8 cellular contexts compared by ENCODE assay signal in the genomic region with DNA sequence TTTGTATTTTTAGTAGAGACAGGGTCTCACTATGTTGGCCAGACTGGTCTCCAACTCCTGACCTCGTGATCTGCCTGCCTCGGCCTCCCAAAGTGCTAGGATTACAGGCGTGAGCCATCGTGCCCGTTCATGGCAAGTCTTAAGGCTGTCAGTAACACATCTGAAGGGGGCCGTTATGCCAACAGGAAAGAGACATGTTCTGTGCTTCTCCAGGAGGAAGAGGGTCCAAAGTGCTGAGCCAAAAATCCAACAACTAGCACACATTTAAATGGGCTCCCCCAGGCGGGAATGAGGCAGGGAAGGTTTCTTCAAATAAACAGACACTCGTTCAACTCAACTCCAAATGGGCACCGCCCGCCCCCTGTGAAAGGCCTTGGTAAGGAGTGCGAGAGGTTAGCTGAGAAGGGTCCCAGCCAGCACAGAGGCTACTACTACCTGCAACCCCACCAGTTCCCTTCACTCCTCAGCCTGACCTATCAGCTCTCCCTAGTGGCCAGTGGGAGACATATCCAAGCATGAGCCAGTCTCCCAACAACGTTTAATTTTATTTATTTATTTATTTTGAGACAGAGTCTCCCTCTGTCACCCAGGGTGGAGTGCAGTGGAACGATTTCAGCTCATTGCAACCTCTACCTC.
DNase-seq lines count a peak whose midpoint lies in the region; ATAC-seq and TF ChIP-seq lines count a peak whose summit lies in the region.

No MANE protein-coding gene starts in this region.

- H3K4me1 Mint-ChIP-seq in endodermal cell, result peaks cover 12% of the 10 kb centered on the region

- H3K27me3 ChIP-seq in OCI-LY1 (ENCODE audit: insufficient read depth, low read length) (no peaks in the 10 kb centered on the region), endodermal cell (ENCODE audit: control insufficient read depth, insufficient read depth, low read length, poor library complexity, severe bottlenecking) (no peaks in the 10 kb centered on the region)

- H3F3A ChIP-seq in OCI-LY1 (ENCODE audit: insufficient read depth, low read length), result no peaks in the 10 kb centered on the region

- H3K27me3 Mint-ChIP-seq in endodermal cell (ENCODE audit: insufficient read depth), result no peaks in the 10 kb centered on the region

- no peak for ATAC-seq in HG02970 (IDR thresholded peaks at IDR 0.05; ENCODE audit: low FRiP score, unreplicated experiment)

- H3K9me3 Mint-ChIP-seq in endodermal cell, result peaks cover 2% of the 10 kb centered on the region

- H3K9ac ChIP-seq in OCI-LY1 (ENCODE audit: low read length) (no peak overlapping the region), endodermal cell (ENCODE audit: extremely low read depth, low read length, poor library complexity, severe bottlenecking) (no peak overlapping the region)

- H3K27ac ChIP-seq in OCI-LY1 (ENCODE audit: low read depth, low read length, poor library complexity, severe bottlenecking) (no peak overlapping the region), endodermal cell (ENCODE audit: low read depth, low read length) (no peak overlapping the region)

- H4K20me1 ChIP-seq in OCI-LY1 (ENCODE audit: insufficient read depth, low read length), result no peaks in the 10 kb centered on the region

- H3K36me3 ChIP-seq in OCI-LY1 (ENCODE audit: insufficient read depth, low read length) (no peaks in the 10 kb centered on the region), endodermal cell (ENCODE audit: control insufficient read depth, insufficient read depth, low read length) (no peaks in the 10 kb centered on the region)

- H3K36me3 Mint-ChIP-seq in endodermal cell (ENCODE audit: low read depth), result peaks cover 8% of the 10 kb centered on the region

- no peaks in the 10 kb centered on the region for H3K9me2 ChIP-seq in OCI-LY1 (ENCODE audit: low read depth, low read length)

- H3K4me3 Mint-ChIP-seq in endodermal cell, result no peak overlapping the region

- no peak overlapping the region for H3K4me3 ChIP-seq in OCI-LY1 (ENCODE audit: low read depth, low read length, poor library complexity, severe bottlenecking)
- H3K4me3 ChIP-seq in endodermal cell (ENCODE audit: low read length), result no peak overlapping the region

- H3K79me2 ChIP-seq in OCI-LY1 (ENCODE audit: insufficient read depth, low read length), result no peaks in the 10 kb centered on the region

- 78 to 89% methylated on average over 3 to 13 of the region's 13 CpGs for WGBS in endodermal cell (ENCODE audit: insufficient coverage in 1 of 2, insufficient read length in 1 of 2), 2 experiments

- H3K4me1 ChIP-seq in OCI-LY1 (ENCODE audit: insufficient read depth, low read length, severe bottlenecking), result no peaks in the 10 kb centered on the region
- H3K4me1 ChIP-seq in endodermal cell (ENCODE audit: control insufficient read depth, insufficient read depth, low read length), result no peaks in the 10 kb centered on the region

- no peak overlapping the region for H2AFZ ChIP-seq in OCI-LY1 (ENCODE audit: low read length)

- no peak overlapping the region for H3K27ac Mint-ChIP-seq in endodermal cell

- TF ChIP-seq CTCF in GM12872 (IDR thresholded peaks at IDR 0.05; ENCODE audit: insufficient read depth, low read depth, low read length) (peak; percentile 59), OCI-LY1 (IDR thresholded peaks at IDR 0.05; ENCODE audit: low read length) (0 out of 2 replicates have a peak, but pooled peaks have one; percentile 40), endodermal cell (conservative IDR thresholded peaks at IDR 0.05) (peak; percentile 86)

- no peaks in the 10 kb centered on the region for H3K9me3 ChIP-seq in OCI-LY1 (ENCODE audit: low read length)
- H3K9me3 ChIP-seq in endodermal cell (ENCODE audit: control insufficient read depth, low read length), result no peaks in the 10 kb centered on the region

- no peak overlapping the region for H3K4me2 ChIP-seq in OCI-LY1 (ENCODE audit: low read length)

- DNase-seq in 8988T (peak; percentile 28), endodermal cell (peak; percentile 86), mesenteric fat pad (ENCODE audit: low spot score) (peak; percentile 59), GOT3 (lab: John Stamatoyannopoulos, UW) (no peak), cortex of kidney (lab: John Stamatoyannopoulos, UW) (no peak)

Comparison
In these comparisons a context has a peak if more than half of its experiments do, and no peak if none do; other contexts are left out.
1. DNase-seq: peak in 8988T (single experiment), endodermal cell (single experiment) and mesenteric fat pad (single experiment); none in GOT3 (single experiment) and cortex of kidney (single experiment).
2. Peak in every context shown above with its lines, with median percentiles within 50 percentile points of each other: CTCF ChIP-seq.